Comparison of ENCODE assay signal across 8 cellular contexts in genomic region chr21:43361127-43361492, GRCh38.
A peak's percentile ranks its signal among the peaks of the same experiment; 100 is the strongest.
DNase-seq lines count a peak whose midpoint lies in the region; ATAC-seq and TF ChIP-seq lines count a peak whose summit lies in the region.

No MANE protein-coding gene starts in this region.

- TF ChIP-seq POLR2A in heart left ventricle (IDR thresholded peaks at IDR 0.05), result no peak

- 13 to 30% (median 21%) methylated on average over 10 of the region's 10 CpGs for WGBS in heart left ventricle, 4 donors

- peak in 3 of 12 donors; percentile 8 to 20 (median 19) for TF ChIP-seq CTCF in heart left ventricle (IDR thresholded peaks at IDR 0.05)

- H3K27me3 Mint-ChIP-seq in stimulated activated naive CD8-positive, alpha-beta T cell treated with anti-CD3 and anti-CD28 coated beads, Interleukin-15, amount 100 ng/mL, for 72 hours, result no peaks in the 10 kb centered on the region

- H3K27me3 ChIP-seq in SJCRH30 (no peaks in the 10 kb centered on the region), heart left ventricle (no peaks in the 10 kb centered on the region)

- no peaks in the 10 kb centered on the region for H3K36me3 ChIP-seq in SJCRH30
- H3K36me3 ChIP-seq in heart left ventricle, result no peaks in the 10 kb centered on the region

- DNase-seq in NCI-H82 (lab: John Stamatoyannopoulos, UW), result peak; percentile 69
- no peak for DNase-seq in NCI-H82 treated with DMSO at 0.1 percent for 48 hours (lab: John Stamatoyannopoulos, UW; ENCODE audit: unreplicated experiment)
- peak; percentile 87 to 89 for DNase-seq in SJCRH30
- DNase-seq in heart left ventricle, result peak in 4 of 5 donors; percentile 62 to 74 (median 66)
- no peak for DNase-seq in stimulated activated naive CD8-positive, alpha-beta T cell treated with anti-CD3 and anti-CD28 coated beads, Interleukin-15, amount 100 ng/mL, for 72 hours

- peak overlapping the region; percentile 74 to 86 for H3K27ac Mint-ChIP-seq in stimulated activated naive CD8-positive, alpha-beta T cell treated with anti-CD3 and anti-CD28 coated beads, Interleukin-15, amount 100 ng/mL, for 72 hours

- intact Hi-C loops in heart left ventricle (cut with DNase I), result no loop called here

- H3K27ac ChIP-seq in SJCRH30 (peak overlapping the region; percentile 96), heart left ventricle (peak overlapping the region; percentile 76 to 98 (median 92))

- H3K4me3 Mint-ChIP-seq in stimulated activated naive CD8-positive, alpha-beta T cell treated with anti-CD3 and anti-CD28 coated beads, Interleukin-15, amount 100 ng/mL, for 72 hours, result peak overlapping the region; percentile 69 to 91

- H3K4me3 ChIP-seq in SJCRH30 (peak overlapping the region; percentile 62), heart left ventricle (peak overlapping the region in 9 of 12 donors; percentile 35 to 55 (median 45))

- H3K9me3 ChIP-seq in SJCRH30 (replicated peaks) (no peaks in the 10 kb centered on the region), heart left ventricle (no peaks in the 10 kb centered on the region)

- ATAC-seq in heart left ventricle (peak in 3 of 4 donors; percentile 34 to 56 (median 47)), GM21619 (IDR thresholded peaks at IDR 0.05; ENCODE audit: unreplicated experiment) (no peak), HG02884 (IDR thresholded peaks at IDR 0.05; ENCODE audit: unreplicated experiment) (no peak), GM21528 (IDR thresholded peaks at IDR 0.05; ENCODE audit: low FRiP score, unreplicated experiment) (no peak)
- ATAC-seq in stimulated activated naive CD8-positive, alpha-beta T cell treated with anti-CD3 and anti-CD28 coated beads, Interleukin-15, amount 100 ng/mL, for 72 hours, result no peak

- H3K4me1 ChIP-seq in SJCRH30 (peaks cover 22% of the 10 kb centered on the region), heart left ventricle (peaks cover 0 to 35% (median 23%) of the 10 kb centered on the region in 12 donors)

- H3K9me3 Mint-ChIP-seq in stimulated activated naive CD8-positive, alpha-beta T cell treated with anti-CD3 and anti-CD28 coated beads, Interleukin-15, amount 100 ng/mL, for 72 hours, result no peaks in the 10 kb centered on the region

- H3K4me1 Mint-ChIP-seq in stimulated activated naive CD8-positive, alpha-beta T cell treated with anti-CD3 and anti-CD28 coated beads, Interleukin-15, amount 100 ng/mL, for 72 hours, result peaks cover 48% of the 10 kb centered on the region

Comparison
In these comparisons a context has a peak if more than half of its experiments do, and no peak if none do; other contexts are left out.
1. DNase-seq: peak in NCI-H82 (single experiment), SJCRH30 (2 of 2) and heart left ventricle (4 of 5); none in NCI-H82 treated with DMSO at 0.1 percent for 48 hours (single experiment) and stimulated activated naive CD8-positive, alpha-beta T cell treated with anti-CD3 and anti-CD28 coated beads, Interleukin-15, amount 100 ng/mL, for 72 hours (0 of 2).
2. ATAC-seq: peak in heart left ventricle (3 of 4); none in stimulated activated naive CD8-positive, alpha-beta T cell treated with anti-CD3 and anti-CD28 coated beads, Interleukin-15, amount 100 ng/mL, for 72 hours (single experiment), GM21619 (single experiment), HG02884 (single experiment) and GM21528 (single experiment).